Comparison of ENCODE assay signal across 28 cellular contexts in genomic region chr18:61596296-61596695, GRCh38.
A peak's percentile ranks its signal among the peaks of the same experiment; 100 is the strongest.
DNase-seq lines count a peak whose midpoint lies in the region; FAIRE-seq and TF ChIP-seq lines count a peak whose summit lies in the region.
"Had no signal": no experiment of that assay in that cellular context is flagged by ENCODE, and none has a peak within 500 bp of the region (broad histone marks: within the 10 kb centered on the region; RNA-seq: fewer than 3 reads in every experiment).

No MANE protein-coding gene starts in this region.

- CTCF ChIA-PET in GM10248 (lab: Yijun Ruan, JAX): interaction anchor here (0.9 kb wide), 1 partner anchor 8 kb away, joined by 3 read pairs; no protein-coding TSS in a partner anchor

- peak overlapping the region; percentile 12 to 76 (median 73) for H3K27ac Mint-ChIP-seq in nephron
- H3K27ac Mint-ChIP-seq: activated CD4-positive, alpha-beta T cell treated with anti-CD3 and anti-CD28 coated beads, Interleukin-2, amount 10 ng/mL, durations not matched to agents 24 days and 14 days; neural progenitor cell had no signal

- WGBS in small intestine, 3 donors: 62 to 67% (median 64%) methylated on average over 3 of the region's 3 CpGs

- peak overlapping the region in 1 of 3 experiments; percentile 9 for H3K4me3 Mint-ChIP-seq in nephron
- H3K4me3 Mint-ChIP-seq: activated CD4-positive, alpha-beta T cell treated with anti-CD3 and anti-CD28 coated beads, Interleukin-2, amount 10 ng/mL, durations not matched to agents 24 days and 14 days; activated T-cell treated with anti-CD3 and anti-CD28 coated beads, Interleukin-2, amount 50 U/mL, for 4 hours; neural progenitor cell had no signal

- no peak overlapping the region for H2AFZ ChIP-seq in ACC112 (ENCODE audit: low read length, unreplicated experiment)
- H2AFZ ChIP-seq: neural progenitor cell had no signal

- TF ChIP-seq CTCF in epithelial cell of esophagus (IDR thresholded peaks at IDR 0.05; ENCODE audit: insufficient read depth, low read depth, low read length, missing control alignments) (no peak), nephron (IDR thresholded peaks at IDR 0.05; ENCODE audit: unreplicated experiment in 3 of 3) (no peak), GM10248 (IDR thresholded peaks at IDR 0.05; ENCODE audit: control extremely low read depth, extremely low read depth, low read depth, missing control alignments) (no peak)

- H3K36me3 ChIP-seq in ACC112 (ENCODE audit: insufficient read depth, low read length) (no peaks in the 10 kb centered on the region; the same call in 1 of the 2 replicates), SK-N-MC (ENCODE audit: insufficient read depth, low read length) (no peaks in the 10 kb centered on the region), small intestine (ENCODE audit: control insufficient read depth in 2 of 2, insufficient read depth in 2 of 2, low read length in 2 of 2) (no peaks in the 10 kb centered on the region)
- H3K36me3 ChIP-seq: neural progenitor cell, prostate gland, sigmoid colon, WERI-Rb-1 had no signal

- H3K27me3 Mint-ChIP-seq in nephron (ENCODE audit: low read depth): peaks cover 11% of the 10 kb centered on the region

- no peaks in the 10 kb centered on the region for H3K9me3 ChIP-seq in SK-N-MC (ENCODE audit: low read depth, low read length)
- no peaks in the 10 kb centered on the region for H3K9me3 ChIP-seq in small intestine (ENCODE audit: control insufficient read depth, low read depth)
- H3K9me3 ChIP-seq: mucosa of descending colon, prostate gland, sigmoid colon had no signal

- no peaks in the 10 kb centered on the region for H3K36me3 Mint-ChIP-seq in nephron (ENCODE audit: low read depth)
- H3K36me3 Mint-ChIP-seq: neural progenitor cell had no signal

- peaks cover 43% of the 10 kb centered on the region for H3K4me1 Mint-ChIP-seq in nephron
- H3K4me1 Mint-ChIP-seq: activated CD4-positive, alpha-beta T cell treated with anti-CD3 and anti-CD28 coated beads, Interleukin-2, amount 10 ng/mL, durations not matched to agents 24 days and 14 days; neural progenitor cell had no signal

- no peak for FAIRE-seq in small intestine (lab: Jason Lieb, UNC)
- FAIRE-seq: urothelium cell line had no signal

- H3K9ac ChIP-seq in SK-N-MC (ENCODE audit: insufficient read length): no peak overlapping the region
- H3K9ac ChIP-seq: neural progenitor cell had no signal

- no peak overlapping the region for H3K27ac ChIP-seq in ACC112 (ENCODE audit: low read depth, low read length)
- H3K27ac ChIP-seq in SK-N-MC: peak overlapping the region; percentile 62
- H3K27ac ChIP-seq in small intestine (ENCODE audit: low read depth in 1 of 2, low read length in 1 of 2): no peak overlapping the region
- H3K27ac ChIP-seq: dorsolateral prefrontal cortex, neural progenitor cell, prostate gland, WERI-Rb-1 had no signal

- DNase-seq in SK-N-MC (ENCODE audit: low read depth, low spot score): peak; percentile 83
- peak; percentile 7 for DNase-seq in epithelial cell of esophagus (ENCODE audit: low read depth)
- DNase-seq in DMS153 (lab: John Stamatoyannopoulos, UW): no peak
- DNase-seq in SKM-1 treated with dmso at 0.1 percent for 144 hours (lab: John Stamatoyannopoulos, UW; ENCODE audit: unreplicated experiment): no peak
- no peak for DNase-seq in small intestine
- DNase-seq in GM10248 (ENCODE audit: extremely low spot score): no peak
- DNase-seq: activated CD4-positive, alpha-beta T cell treated with anti-CD3 and anti-CD28 coated beads, Interleukin-2, amount 10 ng/mL, durations not matched to agents 24 days and 14 days; activated naive CD4-positive, alpha-beta T cell treated with Interleukin-2 at 50 U/mL for 16 hours; activated T-cell treated with anti-CD3 and anti-CD28 coated beads, Interleukin-2, amount 50 U/mL, for 4 hours; aorta; Calu3; caudate nucleus; dorsolateral prefrontal cortex; H7; islet precursor cell; Karpas-422; mucosa of descending colon; NCI-H1048; NCI-H1694 treated with DMSO at 0.1 percent for 48 hours; NCI-H69; sigmoid colon; substantia nigra; WERI-Rb-1 had no signal

- H3K4me3 ChIP-seq in ACC112 (ENCODE audit: low read depth, low read length) (peak overlapping the region; percentile 38), SK-N-MC (peak overlapping the region; percentile 66), epithelial cell of esophagus (ENCODE audit: low read length) (no peak overlapping the region), small intestine (ENCODE audit: low read depth in 1 of 2, low read length in 2 of 2) (no peak overlapping the region)
- H3K4me3 ChIP-seq: dorsolateral prefrontal cortex, mucosa of descending colon, neural progenitor cell, prostate gland, sigmoid colon had no signal

- H3K4me1 ChIP-seq in ACC112 (ENCODE audit: control insufficient read depth, insufficient read depth, low read length, unreplicated experiment) (peaks cover 29% of the 10 kb centered on the region), small intestine (ENCODE audit: control insufficient read depth in 2 of 2, insufficient read depth in 1 of 2, low read depth in 1 of 2, low read length in 1 of 2) (no peaks in the 10 kb centered on the region)
- H3K4me1 ChIP-seq: neural progenitor cell, prostate gland had no signal

- H3K27me3 ChIP-seq in ACC112 (ENCODE audit: insufficient read depth, low read length) (no peaks in the 10 kb centered on the region), small intestine (ENCODE audit: control insufficient read depth in 2 of 2, insufficient read depth in 2 of 2, low read length in 2 of 2) (no peaks in the 10 kb centered on the region)
- H3K27me3 ChIP-seq: neural progenitor cell, sigmoid colon had no signal

- POLR2A ChIA-PET in GM10248 (lab: Yijun Ruan, JAX): no interaction called here

- H3K9me3 Mint-ChIP-seq in nephron: peaks cover 4% of the 10 kb centered on the region
- H3K9me3 Mint-ChIP-seq: activated CD4-positive, alpha-beta T cell treated with anti-CD3 and anti-CD28 coated beads, Interleukin-2, amount 10 ng/mL, durations not matched to agents 24 days and 14 days; activated T-cell treated with anti-CD3 and anti-CD28 coated beads, Interleukin-2, amount 50 U/mL, for 4 hours had no signal

- no peaks in the 10 kb centered on the region for H3K79me2 ChIP-seq in ACC112 (ENCODE audit: control insufficient read depth, insufficient read depth, low read length, unreplicated experiment)

Comparison
In these comparisons a context has a peak if more than half of its experiments do, and no peak if none do; other contexts are left out.
1. H3K4me3 ChIP-seq: peak in ACC112 (single experiment) and SK-N-MC (single experiment); none in epithelial cell of esophagus (single experiment) and small intestine (0 of 2).
2. DNase-seq: peak in SK-N-MC (single experiment) and epithelial cell of esophagus (single experiment); none in DMS153 (single experiment), SKM-1 treated with dmso at 0.1 percent for 144 hours (single experiment), small intestine (single experiment) and GM10248 (single experiment).